In the genomic region with DNA sequence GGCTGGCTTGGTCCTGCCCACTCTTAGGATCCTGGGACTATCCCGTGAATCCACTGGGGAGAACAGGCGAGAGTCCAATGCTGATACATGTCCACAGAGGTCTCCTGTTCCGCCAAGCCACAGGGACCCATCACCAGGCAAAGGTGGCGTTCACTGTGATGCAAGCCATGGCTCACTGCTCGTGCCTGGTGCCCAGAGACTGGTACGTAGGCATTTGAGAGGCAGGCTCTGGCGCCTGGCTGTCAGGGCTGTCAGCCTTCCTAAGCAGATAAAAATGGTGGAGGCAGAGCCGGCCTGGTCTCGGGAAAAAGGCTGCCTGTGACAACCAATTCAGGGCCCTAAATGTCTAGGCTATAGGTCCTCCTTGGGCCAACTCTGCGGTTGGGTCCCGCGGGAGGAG, we compare ENCODE assay signal across 7 cellular contexts.
"Had no signal": no experiment of that assay in that cellular context is flagged by ENCODE, and none has a peak within 500 bp of the region (broad histone marks: within the 10 kb centered on the region; RNA-seq: fewer than 3 reads in every experiment).

No MANE protein-coding gene starts in this region.

- H3K36me3 Mint-ChIP-seq: IgD-negative memory B cell had no signal

- H2AFZ ChIP-seq: GM23338 had no signal

- H3K4me1 Mint-ChIP-seq: GM23338 had no signal

- H3K4me1 ChIP-seq: HAP-1 had no signal

- DNase-seq: H7, HFFc6, KBM-7 had no signal

- H3K36me3 ChIP-seq: HAP-1 had no signal

- ATAC-seq: GM23338, HCT116 had no signal

- H3K4me3 ChIP-seq: GM23338, HAP-1 had no signal

- H3K4me2 ChIP-seq: GM23338 had no signal

- H3K27ac Mint-ChIP-seq: GM23338, HFFc6, IgD-negative memory B cell had no signal

- H3K4me3 Mint-ChIP-seq: GM23338, HFFc6, IgD-negative memory B cell had no signal

- H3K9me3 ChIP-seq: HAP-1 had no signal

- H3K27me3 Mint-ChIP-seq: IgD-negative memory B cell had no signal
